Comparison of ENCODE assay signal across 5 cellular contexts in genomic region chr22:24213111-24213510, GRCh38. TPM values are rescaled to one million over a fixed set of nuclear protein-coding genes. Genes with fewer than 3 reads are reported as not detected.
"Had no signal": no experiment of that assay in that cellular context is flagged by ENCODE, and none has a peak within 500 bp of the region (broad histone marks: within the 10 kb centered on the region; RNA-seq: fewer than 3 reads in every experiment).

No MANE protein-coding gene starts in this region.

RNA-seq across cellular contexts. Expression of gene GGT5, which starts 31.8 kb away (rescaled TPM):
- total RNA-seq: GM23338, H1, H4, H7 had no signal
- polyA plus RNA-seq: GM23338 had no signal

RNA-seq across cellular contexts. Expression of gene SUSD2, which starts 31.8 kb away (rescaled TPM):
- total RNA-seq: GM23248 had no signal
